15 cellular contexts compared by ENCODE assay signal in genomic region chrX:129876734-129877395, GRCh38. TPM values are rescaled to one million over a fixed set of nuclear protein-coding genes. Genes with fewer than 3 reads are reported as not detected.
DNase-seq lines count a peak whose midpoint lies in the region; ATAC-seq, FAIRE-seq and TF ChIP-seq lines count a peak whose summit lies in the region.
"Had no signal": no experiment of that assay in that cellular context is flagged by ENCODE, and none has a peak within 500 bp of the region (broad histone marks: within the 10 kb centered on the region; RNA-seq: fewer than 3 reads in every experiment).

No MANE protein-coding gene starts in this region.

- peak; percentile 91 for ATAC-seq in HepG2
- no peak for ATAC-seq in right lobe of liver
- ATAC-seq: activated CD4-positive, CD25-positive, alpha-beta regulatory T cell treated with anti-CD3 and anti-CD28 coated beads, Interleukin-2, amount 50 U/mL, for 24 hours; right cardiac atrium had no signal

- no peak for TF ChIP-seq POLR2A in HepG2 (IDR thresholded peaks at IDR 0.05; ENCODE audit: insufficient read depth in 1 of 2, low read depth in 2 of 2, low read length in 2 of 2)
- TF ChIP-seq POLR2A in right lobe of liver (IDR thresholded peaks at IDR 0.05): no peak
- no peak for TF ChIP-seq POLR2A in vagina (IDR thresholded peaks at IDR 0.05)

- TF ChIP-seq CTCF in HepG2 (CRISPR knock-in tag; IDR thresholded peaks at IDR 0.05): no peak
- no peak for TF ChIP-seq CTCF in right lobe of liver (IDR thresholded peaks at IDR 0.05)
- no peak for TF ChIP-seq CTCF in fibroblast of lung (conservative IDR thresholded peaks at IDR 0.05 in 1 of 2, IDR thresholded peaks at IDR 0.05 in 1 of 2; ENCODE audit: low read depth in 1 of 2, low read length in 2 of 2)
- no peak for TF ChIP-seq CTCF in vagina (IDR thresholded peaks at IDR 0.05)

- H3K36me3 ChIP-seq in HepG2 (replicated peaks in 1 of 2; ENCODE audit: control insufficient read depth in 1 of 2, insufficient read depth in 2 of 2, low read length in 2 of 2) (no peaks in the 10 kb centered on the region), right lobe of liver (no peaks in the 10 kb centered on the region), fibroblast of lung (ENCODE audit: control insufficient read depth, insufficient read depth, low read length) (no peaks in the 10 kb centered on the region), vagina (no peaks in the 10 kb centered on the region)
- H3K36me3 ChIP-seq: BE2C had no signal

- H3K36me3 Mint-ChIP-seq in activated CD4-positive, alpha-beta memory T cell treated with anti-CD3 and anti-CD28 coated beads, Interleukin-2, amount 10 ng/mL, durations not matched to agents 7 days and 5 days (ENCODE audit: low read depth): no peaks in the 10 kb centered on the region
- H3K36me3 Mint-ChIP-seq: brain, immature natural killer cell had no signal

- TF ChIP-seq EP300 in HepG2 (IDR thresholded peaks at IDR 0.05; ENCODE audit: low read depth in 2 of 2, low read length in 2 of 2) (no peak), HepG2 (CRISPR knock-in tag; IDR thresholded peaks at IDR 0.05; ENCODE audit: borderline replicate concordance) (no peak)

- FAIRE-seq in HepG2 (lab: Jason Lieb, UNC): peak; percentile 18

- in situ Hi-C loops in HepG2 (cut with HindIII; ENCODE audit: extremely low pct_ligation_motif_present, low pct_unique_long_range_greater_than_20kb): no loop called here

- H3K4me2 ChIP-seq in HepG2 (ENCODE audit: low read depth, low read length) (peak overlapping the region; percentile 47), fibroblast of lung (ENCODE audit: extremely low read depth, insufficient read depth, low read length) (no peak overlapping the region)

- H4K20me1 ChIP-seq in HepG2 (ENCODE audit: insufficient read depth, low read length) (no peaks in the 10 kb centered on the region), fibroblast of lung (ENCODE audit: control insufficient read depth, extremely low read depth, insufficient read depth, low read length) (no peaks in the 10 kb centered on the region)

- H3K27ac Mint-ChIP-seq in activated CD4-positive, alpha-beta memory T cell treated with anti-CD3 and anti-CD28 coated beads, Interleukin-2, amount 10 ng/mL, durations not matched to agents 7 days and 5 days: no peak overlapping the region
- H3K27ac Mint-ChIP-seq: brain; immature natural killer cell; stimulated activated naive CD8-positive, alpha-beta T cell treated with anti-CD3 and anti-CD28 coated beads, Interleukin-15, Interleukin-2, amounts not matched to agents 100 ng/mL and 50 ng/mL, for 24 hours had no signal

- no peak overlapping the region for H2AFZ ChIP-seq in HepG2 (ENCODE audit: low read length)
- H2AFZ ChIP-seq in fibroblast of lung (ENCODE audit: low read length): no peak overlapping the region

- H3K79me2 ChIP-seq in HepG2 (ENCODE audit: insufficient read depth, low read length) (no peaks in the 10 kb centered on the region), fibroblast of lung (ENCODE audit: control insufficient read depth, insufficient read depth, low read length) (no peaks in the 10 kb centered on the region)

- no peak overlapping the region for H3K27ac ChIP-seq in HepG2 (ENCODE audit: extremely low read length, insufficient read depth, low read length)
- H3K27ac ChIP-seq in right lobe of liver: no peak overlapping the region
- H3K27ac ChIP-seq in fibroblast of lung (ENCODE audit: insufficient read depth, low read length): no peak overlapping the region
- no peak overlapping the region for H3K27ac ChIP-seq in vagina

- intact Hi-C loops in HepG2 (cut with micrococcal nuclease; ENCODE audit: unreplicated experiment) (no loop called here), right lobe of liver (cut with DNase I) (no loop called here), vagina (cut with DNase I) (no loop called here)

- no peaks in the 10 kb centered on the region for H3K9me3 Mint-ChIP-seq in activated CD4-positive, alpha-beta memory T cell treated with anti-CD3 and anti-CD28 coated beads, Interleukin-2, amount 10 ng/mL, durations not matched to agents 7 days and 5 days
- H3K9me3 Mint-ChIP-seq: immature natural killer cell; stimulated activated naive CD8-positive, alpha-beta T cell treated with anti-CD3 and anti-CD28 coated beads, Interleukin-15, Interleukin-2, amounts not matched to agents 100 ng/mL and 50 ng/mL, for 24 hours had no signal

- H3K4me1 ChIP-seq in HepG2 (ENCODE audit: insufficient read depth, low read length) (peaks cover 23% of the 10 kb centered on the region), right lobe of liver (no peaks in the 10 kb centered on the region), fibroblast of lung (ENCODE audit: control insufficient read depth, extremely low read depth, insufficient read depth, low read length) (no peaks in the 10 kb centered on the region), vagina (no peaks in the 10 kb centered on the region)
- H3K4me1 ChIP-seq: BE2C had no signal

- H3K9me3 ChIP-seq in HepG2 (ENCODE audit: low read length): no peaks in the 10 kb centered on the region
- H3K9me3 ChIP-seq in right lobe of liver: no peaks in the 10 kb centered on the region
- H3K9me3 ChIP-seq in fibroblast of lung (ENCODE audit: control insufficient read depth, insufficient read depth, low read depth, low read length): no peaks in the 10 kb centered on the region
- no peaks in the 10 kb centered on the region for H3K9me3 ChIP-seq in vagina
- H3K9me3 ChIP-seq: BE2C had no signal

- no peak for TF ChIP-seq RAD21 in HepG2 (CRISPR knock-in tag; IDR thresholded peaks at IDR 0.05)

- H3K4me1 Mint-ChIP-seq in activated CD4-positive, alpha-beta memory T cell treated with anti-CD3 and anti-CD28 coated beads, Interleukin-2, amount 10 ng/mL, durations not matched to agents 7 days and 5 days: no peaks in the 10 kb centered on the region
- H3K4me1 Mint-ChIP-seq: brain, immature natural killer cell had no signal

- peak overlapping the region in 1 of 3 experiments; percentile 10; a peak in 1 of 6 replicates for H3K4me3 ChIP-seq in HepG2 (replicated peaks in 1 of 3; ENCODE audit: insufficient read depth in 1 of 3, low read depth in 2 of 3, low read length in 3 of 3)
- no peak overlapping the region for H3K4me3 ChIP-seq in right lobe of liver
- no peak overlapping the region for H3K4me3 ChIP-seq in fibroblast of lung (replicated peaks in 1 of 4; ENCODE audit: control extremely low read depth in 1 of 4, insufficient read depth in 1 of 4, low read depth in 3 of 4, low read length in 4 of 4)
- H3K4me3 ChIP-seq in vagina: no peak overlapping the region

- H3K9ac ChIP-seq in HepG2 (ENCODE audit: insufficient read depth, low read depth, low read length): no peak overlapping the region; the same call in 1 of the 2 replicates
- no peak overlapping the region for H3K9ac ChIP-seq in fibroblast of lung (ENCODE audit: insufficient read depth, low read length)

- CTCF ChIA-PET in HepG2 (lab: Yijun Ruan, JAX; ENCODE audit: low intra/inter-chr PET ratio, low total read pairs): no interaction called here
- CTCF ChIA-PET in activated CD4-positive, alpha-beta memory T cell treated with anti-CD3 and anti-CD28 coated beads, Interleukin-2, amount 10 ng/mL, durations not matched to agents 7 days and 5 days (lab: Charles Lee): no interaction called here

- peak; percentile 78 for DNase-seq in HepG2 (ENCODE audit: low spot score)
- DNase-seq in right lobe of liver: no peak
- peak; percentile 1 for DNase-seq in NCI-H69 (lab: John Stamatoyannopoulos, UW)
- DNase-seq in fibroblast of lung (ENCODE audit: low read depth in 2 of 2): peak; percentile 2 to 82
- DNase-seq in activated effector memory CD4-positive, alpha-beta T cell treated with Interleukin-2 at 50 U/mL for 16 hours: no peak
- DNase-seq in NOMO-1 (lab: John Stamatoyannopoulos, UW; ENCODE audit: unreplicated experiment in 2 of 2): no peak
- no peak for DNase-seq in vagina (ENCODE audit: extremely low spot score in 2 of 2)
- no peak for DNase-seq in activated CD4-positive, alpha-beta memory T cell treated with anti-CD3 and anti-CD28 coated beads, Interleukin-2, amount 10 ng/mL, durations not matched to agents 7 days and 5 days
- DNase-seq: BE2C, immature natural killer cell, NCI-H146, right cardiac atrium had no signal

- H3K4me3 Mint-ChIP-seq in activated CD4-positive, alpha-beta memory T cell treated with anti-CD3 and anti-CD28 coated beads, Interleukin-2, amount 10 ng/mL, durations not matched to agents 7 days and 5 days: no peak overlapping the region
- H3K4me3 Mint-ChIP-seq: brain; immature natural killer cell; stimulated activated naive CD8-positive, alpha-beta T cell treated with anti-CD3 and anti-CD28 coated beads, Interleukin-15, Interleukin-2, amounts not matched to agents 100 ng/mL and 50 ng/mL, for 24 hours had no signal

- H3K27me3 ChIP-seq in HepG2 (ENCODE audit: control insufficient read depth in 1 of 2, insufficient read depth in 2 of 2, low read length in 2 of 2) (no peaks in the 10 kb centered on the region), right lobe of liver (no peaks in the 10 kb centered on the region), fibroblast of lung (ENCODE audit: control insufficient read depth, insufficient read depth, low read length) (no peaks in the 10 kb centered on the region), vagina (no peaks in the 10 kb centered on the region)
- H3K27me3 ChIP-seq: BE2C had no signal

- POLR2A ChIA-PET in HepG2 (lab: Yijun Ruan, JAX): interaction anchor here (0.7 to 1.3 kb wide), 2 partner anchors 29 to 33 kb away, joined by 3 to 5 read pairs; partner anchors contain the start of genes UTP14A and ZDHHC9
- POLR2A ChIA-PET in activated CD4-positive, alpha-beta memory T cell treated with anti-CD3 and anti-CD28 coated beads, Interleukin-2, amount 10 ng/mL, durations not matched to agents 7 days and 5 days (lab: Charles Lee): no interaction called here

- no peaks in the 10 kb centered on the region for H3K27me3 Mint-ChIP-seq in activated CD4-positive, alpha-beta memory T cell treated with anti-CD3 and anti-CD28 coated beads, Interleukin-2, amount 10 ng/mL, durations not matched to agents 7 days and 5 days
- H3K27me3 Mint-ChIP-seq: stimulated activated naive CD8-positive, alpha-beta T cell treated with anti-CD3 and anti-CD28 coated beads, Interleukin-15, Interleukin-2, amounts not matched to agents 100 ng/mL and 50 ng/mL, for 24 hours had no signal

- no TSS peak for BruUV-seq in HepG2 (replicated peaks; lab: Mats Ljungman, UMichigan)

- no CpG with 5 or more reads among the region's 5 CpGs for WGBS in HepG2 (ENCODE audit: low lambda C conversion rate)
- WGBS in right lobe of liver (ENCODE audit: insufficient coverage, low coverage, low lambda C conversion rate, missing lambda C conversion rate): no CpG with 5 or more reads among the region's 5 CpGs

RNA-seq across cellular contexts. Expression of gene UTP14A, which starts 29.1 kb away (rescaled TPM):
- total RNA-seq in HepG2 (2016; rRNA removed; fragmentation: Illumina TruSeq; extraction: Trizol) (19.0 and 27.4 TPM in 2 replicates), right lobe of liver (10 to 100 TPM in 1 of 6 experiments, 1 to 10 TPM in 5; 4.2 to 10.6 (median 6.6) TPM), fibroblast of lung (15.0 and 17.5 TPM in 2 replicates), vagina (9.8 TPM)
- total RNA-seq in HepG2 (2016; cell fraction: cytosol; rRNA removed; fragmentation: Illumina TruSeq; extraction: Trizol; ENCODE audit: low read depth): 4.3 and 5.6 TPM in 2 replicates
- total RNA-seq in HepG2 (2016; cell fraction: insoluble cytoplasmic fraction; rRNA removed; fragmentation: Illumina TruSeq; extraction: Trizol): 17.7 and 27.6 TPM in 2 replicates
- total RNA-seq in HepG2 (2016; cell fraction: membrane; rRNA removed; fragmentation: Illumina TruSeq; extraction: Trizol): 8.7 and 10.1 TPM in 2 replicates
- total RNA-seq in HepG2 (2016; cell fraction: nucleus; rRNA removed; fragmentation: Illumina TruSeq; extraction: Trizol): 12.9 and 14.4 TPM in 2 replicates
- polyA plus RNA-seq in HepG2 (2011; rRNA removed) (6.5 and 7.4 TPM in 2 replicates), fibroblast of lung (15.6 and 20.3 TPM in 2 replicates)
- 4.2 and 5.6 TPM in 2 replicates for polyA plus RNA-seq in HepG2 (2011; cell fraction: cytosol; rRNA removed)
- 4.1 and 4.8 TPM in 2 replicates for polyA plus RNA-seq in HepG2 (2011; cell fraction: nucleus; rRNA removed)
- 7.9 and 10.3 TPM in 2 replicates for polyA plus RNA-seq in HepG2 (2012)
- polyA plus RNA-seq in HepG2 (2016; cell fraction: cytosol; fragmentation: Illumina TruSeq; extraction: Trizol; ENCODE audit: low read depth): 3.1 and 3.5 TPM in 2 replicates
- 29.5 and 29.7 TPM in 2 replicates for polyA plus RNA-seq in HepG2 (2016; cell fraction: insoluble cytoplasmic fraction; fragmentation: Illumina TruSeq; extraction: Trizol; ENCODE audit: low read depth)
- 5.1 and 6.8 TPM in 2 replicates for polyA plus RNA-seq in HepG2 (2016; cell fraction: membrane; fragmentation: Illumina TruSeq; extraction: Trizol; ENCODE audit: low read depth)
- 18.6 and 20.7 TPM in 2 replicates for polyA plus RNA-seq in HepG2 (2016; cell fraction: nucleus; fragmentation: Illumina TruSeq; extraction: Trizol; ENCODE audit: insufficient read depth, low read depth)
- polyA minus RNA-seq in HepG2 (2011; rRNA and poly(A)+ RNA removed; ENCODE audit: low replicate concordance): 2.9 and 17.8 TPM in 2 replicates
- 5.4 and 5.9 TPM in 2 replicates for polyA minus RNA-seq in HepG2 (2011; cell fraction: cytosol; rRNA and poly(A)+ RNA removed)
- polyA minus RNA-seq in HepG2 (2011; cell fraction: nucleus; rRNA and poly(A)+ RNA removed): 7.0 and 9.8 TPM in 2 replicates
- polyA plus RNA-seq in fibroblast of lung (2012): 14.2 and 17.3 TPM in 2 replicates
- polyA minus RNA-seq in fibroblast of lung (ENCODE audit: low replicate concordance): 0.98 and 3.5 TPM in 2 replicates
- total RNA-seq in activated CD4-positive, alpha-beta memory T cell treated with anti-CD3 and anti-CD28 coated beads, Interleukin-2, amount 10 ng/mL, durations not matched to agents 7 days and 5 days: 10 to 100 TPM; 15.3 to 18.4 TPM

RNA-seq across cellular contexts. Expression of gene ZDHHC9, which starts 33.2 kb away (rescaled TPM):
- total RNA-seq in HepG2 (2016; rRNA removed; fragmentation: Illumina TruSeq; extraction: Trizol) (14.5 and 28.3 TPM in 2 replicates), right lobe of liver (10 to 100 TPM; 30.8 to 41.8 (median 33.6) TPM), fibroblast of lung (13.6 and 21.8 TPM in 2 replicates), vagina (19.2 TPM)
- total RNA-seq in HepG2 (2016; cell fraction: cytosol; rRNA removed; fragmentation: Illumina TruSeq; extraction: Trizol; ENCODE audit: low read depth): 4.3 and 4.4 TPM in 2 replicates
- total RNA-seq in HepG2 (2016; cell fraction: insoluble cytoplasmic fraction; rRNA removed; fragmentation: Illumina TruSeq; extraction: Trizol): 15.3 and 26.5 TPM in 2 replicates
- total RNA-seq in HepG2 (2016; cell fraction: membrane; rRNA removed; fragmentation: Illumina TruSeq; extraction: Trizol): 15.1 and 18.5 TPM in 2 replicates
- total RNA-seq in HepG2 (2016; cell fraction: nucleus; rRNA removed; fragmentation: Illumina TruSeq; extraction: Trizol): 28.8 and 34.6 TPM in 2 replicates
- polyA plus RNA-seq in HepG2 (2011; rRNA removed) (51.9 and 53.1 TPM in 2 replicates), fibroblast of lung (38.2 and 38.4 TPM in 2 replicates)
- polyA plus RNA-seq in HepG2 (2011; cell fraction: cytosol; rRNA removed): 36.0 and 50.3 TPM in 2 replicates
- 31.2 and 33.5 TPM in 2 replicates for polyA plus RNA-seq in HepG2 (2011; cell fraction: nucleus; rRNA removed)
- polyA plus RNA-seq in HepG2 (2012): 40.1 and 49.9 TPM in 2 replicates
- 5.7 and 8.1 TPM in 2 replicates for polyA plus RNA-seq in HepG2 (2016; cell fraction: cytosol; fragmentation: Illumina TruSeq; extraction: Trizol; ENCODE audit: low read depth)
- polyA plus RNA-seq in HepG2 (2016; cell fraction: insoluble cytoplasmic fraction; fragmentation: Illumina TruSeq; extraction: Trizol; ENCODE audit: low read depth): 16.7 and 19.3 TPM in 2 replicates
- polyA plus RNA-seq in HepG2 (2016; cell fraction: membrane; fragmentation: Illumina TruSeq; extraction: Trizol; ENCODE audit: low read depth): 17.1 and 18.0 TPM in 2 replicates
- polyA plus RNA-seq in HepG2 (2016; cell fraction: nucleus; fragmentation: Illumina TruSeq; extraction: Trizol; ENCODE audit: insufficient read depth, low read depth): 43.6 and 44.3 TPM in 2 replicates
- polyA minus RNA-seq in HepG2 (2011; rRNA and poly(A)+ RNA removed; ENCODE audit: low replicate concordance): 50.7 and 145 TPM in 2 replicates
- polyA minus RNA-seq in HepG2 (2011; cell fraction: cytosol; rRNA and poly(A)+ RNA removed): 33.1 and 49.3 TPM in 2 replicates
- polyA minus RNA-seq in HepG2 (2011; cell fraction: nucleus; rRNA and poly(A)+ RNA removed): 46.7 and 54.3 TPM in 2 replicates
- 24.0 and 24.2 TPM in 2 replicates for polyA plus RNA-seq in fibroblast of lung (2012)
- 32.7 and 49.5 TPM in 2 replicates for polyA minus RNA-seq in fibroblast of lung (ENCODE audit: low replicate concordance)
- 1 to 10 TPM; 5.8 to 7.5 TPM for total RNA-seq in activated CD4-positive, alpha-beta memory T cell treated with anti-CD3 and anti-CD28 coated beads, Interleukin-2, amount 10 ng/mL, durations not matched to agents 7 days and 5 days

Comparison
In these comparisons a context has a peak if more than half of its experiments do, and no peak if none do; other contexts are left out.
1. DNase-seq: peak in HepG2 (single experiment), NCI-H69 (single experiment) and fibroblast of lung (2 of 2); none in right lobe of liver (0 of 3), activated effector memory CD4-positive, alpha-beta T cell treated with Interleukin-2 at 50 U/mL for 16 hours (single experiment), NOMO-1 (0 of 2), vagina (0 of 2) and activated CD4-positive, alpha-beta memory T cell treated with anti-CD3 and anti-CD28 coated beads, Interleukin-2, amount 10 ng/mL, durations not matched to agents 7 days and 5 days (single experiment).